ENCODE assay signal across 16 cellular contexts in genomic region chr19:38737921-38738731, GRCh38. TPM values are rescaled to one million over a fixed set of nuclear protein-coding genes. Genes with fewer than 3 reads are reported as not detected.
DNase-seq lines count a peak whose midpoint lies in the region; ATAC-seq and TF ChIP-seq lines count a peak whose summit lies in the region.
"Had no signal": no experiment of that assay in that cellular context is flagged by ENCODE, and none has a peak within 500 bp of the region (broad histone marks: within the 10 kb centered on the region; RNA-seq: fewer than 3 reads in every experiment).

No MANE protein-coding gene starts in this region.

- H3K9me3 ChIP-seq in WERI-Rb-1 (ENCODE audit: severe bottlenecking) (no peaks in the 10 kb centered on the region), left lung (no peaks in the 10 kb centered on the region)
- H3K9me3 ChIP-seq: transverse colon had no signal

- H3K36me3 Mint-ChIP-seq in activated naive CD4-positive, alpha-beta T cell treated with anti-CD3 and anti-CD28 coated beads for 36 hours (ENCODE audit: low read depth) = no peaks in the 10 kb centered on the region

- H3K27ac ChIP-seq in WERI-Rb-1 (no peak overlapping the region), left lung (no peak overlapping the region)
- H3K27ac ChIP-seq: coronary artery, RWPE1, transverse colon, VCaP had no signal

- H3K27ac Mint-ChIP-seq in activated naive CD4-positive, alpha-beta T cell treated with anti-CD3 and anti-CD28 coated beads for 36 hours = no peak overlapping the region
- peak overlapping the region in 1 of 2 donors; percentile 2 for H3K27ac Mint-ChIP-seq in stimulated activated naive CD8-positive, alpha-beta T cell treated with anti-CD3 and anti-CD28 coated beads, Interleukin-15, amount 100 ng/mL, for 72 hours

- H3K27me3 ChIP-seq in WERI-Rb-1 (ENCODE audit: insufficient read depth, low read depth, severe bottlenecking) = no peaks in the 10 kb centered on the region
- H3K27me3 ChIP-seq in left lung = peaks cover 0 to 20% of the 10 kb centered on the region in 2 donors
- H3K27me3 ChIP-seq: transverse colon had no signal

- peaks cover 2% of the 10 kb centered on the region for H3K27me3 Mint-ChIP-seq in activated naive CD4-positive, alpha-beta T cell treated with anti-CD3 and anti-CD28 coated beads for 36 hours (ENCODE audit: low read depth)
- H3K27me3 Mint-ChIP-seq in stimulated activated naive CD8-positive, alpha-beta T cell treated with anti-CD3 and anti-CD28 coated beads, Interleukin-15, amount 100 ng/mL, for 72 hours = peaks cover 14% of the 10 kb centered on the region

- peaks cover 0 to 31% of the 10 kb centered on the region in 2 donors for H3K4me1 ChIP-seq in left lung

- intact Hi-C loops in activated naive CD4-positive, alpha-beta T cell treated with anti-CD3 and anti-CD28 coated beads for 36 hours (cut with micrococcal nuclease) = no loop called here
- intact Hi-C loops in left lung (cut with DNase I) = no loop called here

- no peak for ATAC-seq in stimulated activated naive CD8-positive, alpha-beta T cell treated with anti-CD3 and anti-CD28 coated beads, Interleukin-15, amount 100 ng/mL, for 72 hours
- ATAC-seq in left lung = no peak
- no peak for ATAC-seq in HG03469 (IDR thresholded peaks at IDR 0.05; ENCODE audit: unreplicated experiment)

- TF ChIP-seq CTCF in WERI-Rb-1 (IDR thresholded peaks at IDR 0.05; ENCODE audit: low read depth, low read length) = 0 out of 2 replicates have a peak, but pooled peaks have one; percentile 6
- TF ChIP-seq CTCF in left lung (IDR thresholded peaks at IDR 0.05) = no peak

- H3K36me3 ChIP-seq in WERI-Rb-1 (no peaks in the 10 kb centered on the region), left lung (no peaks in the 10 kb centered on the region)
- H3K36me3 ChIP-seq: transverse colon had no signal

- no peak for DNase-seq in activated naive CD4-positive, alpha-beta T cell treated with anti-CD3 and anti-CD28 coated beads for 36 hours
- DNase-seq in activated naive CD4-positive, alpha-beta T cell (lab: John Stamatoyannopoulos, UW) = no peak
- no peak for DNase-seq in WERI-Rb-1
- DNase-seq in iris pigment epithelial cell (ENCODE audit: low read depth) = peak; percentile 0
- DNase-seq in stimulated activated naive CD8-positive, alpha-beta T cell treated with anti-CD3 and anti-CD28 coated beads, Interleukin-15, amount 100 ng/mL, for 72 hours = no peak
- DNase-seq in left lung = no peak
- DNase-seq in NCI-H1417 (lab: John Stamatoyannopoulos, UW) = no peak
- DNase-seq: activated naive CD4-positive, alpha-beta T cell treated with Interleukin-2 at 50 U/mL for 16 hours; GF-D8; NCI-H510A treated with DMSO at 0.1 percent for 48 hours; transverse colon had no signal

- H3K9me3 Mint-ChIP-seq in activated naive CD4-positive, alpha-beta T cell treated with anti-CD3 and anti-CD28 coated beads for 36 hours = no peaks in the 10 kb centered on the region
- no peaks in the 10 kb centered on the region for H3K9me3 Mint-ChIP-seq in stimulated activated naive CD8-positive, alpha-beta T cell treated with anti-CD3 and anti-CD28 coated beads, Interleukin-15, amount 100 ng/mL, for 72 hours

- CTCF ChIA-PET in activated naive CD4-positive, alpha-beta T cell treated with anti-CD3 and anti-CD28 coated beads for 36 hours (lab: Charles Lee) = interaction anchor here (0.6 kb wide), 1 partner anchor 218 kb away, joined by 4 read pairs; no protein-coding TSS in a partner anchor

- H3K4me3 Mint-ChIP-seq in activated naive CD4-positive, alpha-beta T cell treated with anti-CD3 and anti-CD28 coated beads for 36 hours = peak overlapping the region; percentile 26
- peak overlapping the region; percentile 36 to 75 for H3K4me3 Mint-ChIP-seq in stimulated activated naive CD8-positive, alpha-beta T cell treated with anti-CD3 and anti-CD28 coated beads, Interleukin-15, amount 100 ng/mL, for 72 hours

- peaks cover 22% of the 10 kb centered on the region for H3K4me1 Mint-ChIP-seq in activated naive CD4-positive, alpha-beta T cell treated with anti-CD3 and anti-CD28 coated beads for 36 hours (ENCODE audit: low read depth)
- peaks cover 51% of the 10 kb centered on the region for H3K4me1 Mint-ChIP-seq in stimulated activated naive CD8-positive, alpha-beta T cell treated with anti-CD3 and anti-CD28 coated beads, Interleukin-15, amount 100 ng/mL, for 72 hours

- H3K4me3 ChIP-seq in WERI-Rb-1 (ENCODE audit: low read depth, low read length) (no peak overlapping the region), left lung (no peak overlapping the region)

RNA-seq across cellular contexts. Expression of gene CAPN12, which starts 6.1 kb away (rescaled TPM):
- total RNA-seq in activated naive CD4-positive, alpha-beta T cell treated with anti-CD3 and anti-CD28 coated beads for 36 hours = 1 to 10 TPM; 1.9 to 2.2 TPM
- 1 to 10 TPM; 1.7 to 4.5 TPM for total RNA-seq in left lung

RNA-seq across cellular contexts. Expression of gene LGALS7, which starts 35.2 kb away (rescaled TPM):
- not detected for total RNA-seq in activated naive CD4-positive, alpha-beta T cell treated with anti-CD3 and anti-CD28 coated beads for 36 hours
- 1 to 10 TPM in 1 of 2 donors, not detected in 1; 1.4 TPM for total RNA-seq in left lung
- total RNA-seq: transverse colon had no signal

RNA-seq across cellular contexts. Expression of gene LGALS7B, which starts 50.9 kb away (rescaled TPM):
- not detected for total RNA-seq in activated naive CD4-positive, alpha-beta T cell treated with anti-CD3 and anti-CD28 coated beads for 36 hours
- total RNA-seq in left lung = not detected
- total RNA-seq: skeletal muscle tissue, transverse colon had no signal
